ENCODE assay signal across 9 cellular contexts in the genomic region with DNA sequence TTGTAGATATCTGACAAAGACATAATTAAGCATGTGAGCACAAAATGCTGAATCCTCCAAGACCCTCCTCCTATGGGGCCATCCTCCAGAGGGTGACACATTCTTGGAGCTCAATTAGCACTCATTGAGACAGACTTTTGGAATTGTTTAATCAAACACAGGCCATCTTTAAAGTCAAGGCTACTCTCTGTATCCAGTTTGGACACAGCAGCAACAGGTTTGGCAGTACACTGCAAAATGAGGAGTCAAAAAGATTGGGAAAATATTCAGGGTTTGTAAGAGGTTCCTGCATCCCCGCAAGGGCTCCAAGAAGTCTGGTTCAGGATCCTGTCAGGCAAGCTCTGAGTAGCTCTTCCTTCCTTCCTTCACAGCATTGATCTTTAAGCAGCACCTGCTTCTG. TPM values are rescaled to one million over a fixed set of nuclear protein-coding genes. Genes with fewer than 3 reads are reported as not detected.
A peak's percentile ranks its signal among the peaks of the same experiment; 100 is the strongest.
DNase-seq lines count a peak whose midpoint lies in the region; ATAC-seq and TF ChIP-seq lines count a peak whose summit lies in the region.
"Had no signal": no experiment of that assay in that cellular context is flagged by ENCODE, and none has a peak within 500 bp of the region (broad histone marks: within the 10 kb centered on the region; RNA-seq: fewer than 3 reads in every experiment).

No MANE protein-coding gene starts in this region.

- peaks cover 34% of the 10 kb centered on the region for H3K36me3 Mint-ChIP-seq in stimulated activated naive CD8-positive, alpha-beta T cell treated with anti-CD3 and anti-CD28 coated beads, Interleukin-15, Interleukin-2, amounts not matched to agents 100 ng/mL and 50 ng/mL, for 24 hours (ENCODE audit: low read depth)

- no peak overlapping the region for H4K8ac ChIP-seq in mesendoderm (ENCODE audit: low read depth, low read length)

- H3K4me1 ChIP-seq in ascending aorta (peaks cover 8 to 13% of the 10 kb centered on the region in 2 donors), mesendoderm (ENCODE audit: control insufficient read depth, low read depth, low read length) (peaks cover 7% of the 10 kb centered on the region)

- no peaks in the 10 kb centered on the region for H3K27me3 Mint-ChIP-seq in stimulated activated naive CD8-positive, alpha-beta T cell treated with anti-CD3 and anti-CD28 coated beads, Interleukin-15, Interleukin-2, amounts not matched to agents 100 ng/mL and 50 ng/mL, for 24 hours

- H3K4me3 Mint-ChIP-seq in stimulated activated naive CD8-positive, alpha-beta T cell treated with anti-CD3 and anti-CD28 coated beads, Interleukin-15, Interleukin-2, amounts not matched to agents 100 ng/mL and 50 ng/mL, for 24 hours = peak overlapping the region; percentile 93

- DNase-seq in stimulated activated naive CD8-positive, alpha-beta T cell treated with anti-CD3 and anti-CD28 coated beads, Interleukin-15, Interleukin-2, amounts not matched to agents 100 U/mL and 50 U/mL, for 24 hours = no peak
- no peak for DNase-seq in ascending aorta (ENCODE audit: low spot score in 2 of 2)
- peak; percentile 40 for DNase-seq in mesendoderm
- no peak for DNase-seq in AG08395 (ENCODE audit: low spot score)
- DNase-seq in SIG-M5 (lab: John Stamatoyannopoulos, UW) = no peak
- no peak for DNase-seq in germinal center (ENCODE audit: low spot score)
- no peak for DNase-seq in GM13976 (ENCODE audit: low spot score)
- DNase-seq: activated CD8-positive, alpha-beta memory T cell treated with anti-CD3 and anti-CD28 coated beads, Interleukin-2, amount 50 U/mL, for 48 hours had no signal

- H3K4me3 ChIP-seq in ascending aorta (peak overlapping the region; percentile 91 to 95), mesendoderm (ENCODE audit: low read length) (no peak overlapping the region)

- H3K23ac ChIP-seq in mesendoderm (ENCODE audit: low read length) = no peak overlapping the region

- no peak overlapping the region for H2BK5ac ChIP-seq in mesendoderm (ENCODE audit: low read length)

- H3K4me1 Mint-ChIP-seq in stimulated activated naive CD8-positive, alpha-beta T cell treated with anti-CD3 and anti-CD28 coated beads, Interleukin-15, Interleukin-2, amounts not matched to agents 100 ng/mL and 50 ng/mL, for 24 hours (ENCODE audit: low read depth) = peaks cover 55% of the 10 kb centered on the region

- H3K79me1 ChIP-seq in mesendoderm (ENCODE audit: low read length) = peaks cover 5% of the 10 kb centered on the region

- H2AK5ac ChIP-seq in mesendoderm (ENCODE audit: low read length) = no peak overlapping the region

- H3K79me2 ChIP-seq in mesendoderm (ENCODE audit: control insufficient read depth, insufficient read depth, low read length) = peaks cover 2% of the 10 kb centered on the region

- no peak overlapping the region for H2BK120ac ChIP-seq in mesendoderm (ENCODE audit: low read depth, low read length)

- no peak overlapping the region for H3K9ac ChIP-seq in mesendoderm (ENCODE audit: low read length)

- H3K36me3 ChIP-seq in ascending aorta (peaks cover 0 to 10% of the 10 kb centered on the region in 2 donors), mesendoderm (ENCODE audit: control insufficient read depth, insufficient read depth, low read length) (no peaks in the 10 kb centered on the region)

- H3K18ac ChIP-seq in mesendoderm (ENCODE audit: low read length) = no peak overlapping the region

- in situ Hi-C loops in GM13976 (cut with MboI; ENCODE audit: low sequenced_read_pairs, unreplicated experiment) = no loop called here

- H3K56ac ChIP-seq in mesendoderm (ENCODE audit: low read length) = no peak overlapping the region

- H2BK15ac ChIP-seq in mesendoderm (replicated peaks; ENCODE audit: low read depth) = no peak overlapping the region

- no peak overlapping the region for H4K5ac ChIP-seq in mesendoderm (ENCODE audit: low read length)

- intact Hi-C loops in ascending aorta (cut with DNase I) = loop anchor here (2.0 to 10.0 kb wide), 4 partner anchors 33 to 772 kb away; a partner anchor contains a TSS

- H3K4ac ChIP-seq in mesendoderm (ENCODE audit: low read depth, low read length) = no peak overlapping the region

- H3K9me3 ChIP-seq in ascending aorta = no peaks in the 10 kb centered on the region

- ATAC-seq in stimulated activated naive CD8-positive, alpha-beta T cell treated with anti-CD3 and anti-CD28 coated beads, Interleukin-15, Interleukin-2, amounts not matched to agents 100 U/mL and 50 U/mL, for 24 hours = no peak

- no CpG with 5 or more reads among the region's 1 CpG for WGBS in mesendoderm (ENCODE audit: extremely low coverage, insufficient coverage, low lambda C conversion rate)

- no peak for TF ChIP-seq CTCF in ascending aorta (IDR thresholded peaks at IDR 0.05)
- no peak for TF ChIP-seq CTCF in GM13976 (IDR thresholded peaks at IDR 0.05; ENCODE audit: borderline replicate concordance, control extremely low read depth, extremely low read depth, insufficient read depth, missing control alignments)

- H3K27ac Mint-ChIP-seq in stimulated activated naive CD8-positive, alpha-beta T cell treated with anti-CD3 and anti-CD28 coated beads, Interleukin-15, Interleukin-2, amounts not matched to agents 100 ng/mL and 50 ng/mL, for 24 hours = peak overlapping the region; percentile 93

- peak overlapping the region in 1 of 2 donors; percentile 99 for H3K27ac ChIP-seq in ascending aorta
- H3K27ac ChIP-seq in mesendoderm (ENCODE audit: low read depth, low read length) = no peak overlapping the region

- H3K4me2 ChIP-seq in mesendoderm (ENCODE audit: low read length) = peak overlapping the region; percentile 3

- no peaks in the 10 kb centered on the region for H3K9me3 Mint-ChIP-seq in stimulated activated naive CD8-positive, alpha-beta T cell treated with anti-CD3 and anti-CD28 coated beads, Interleukin-15, Interleukin-2, amounts not matched to agents 100 ng/mL and 50 ng/mL, for 24 hours

- no peaks in the 10 kb centered on the region for H3K27me3 ChIP-seq in ascending aorta
- no peaks in the 10 kb centered on the region for H3K27me3 ChIP-seq in mesendoderm (ENCODE audit: insufficient read depth, low read length, poor library complexity)

RNA-seq across cellular contexts. Expression of a gene that starts 1.3 kb away (rescaled TPM):
- total RNA-seq in ascending aorta = 56.7 TPM
- polyA plus RNA-seq in mesendoderm (2013, experiment 1 of 2) = 18.9 TPM
- polyA plus RNA-seq in mesendoderm (2013, experiment 2 of 2) = 17.5 TPM

RNA-seq across cellular contexts. Expression of a gene that starts 1.5 kb away (rescaled TPM):
- 14.6 TPM for total RNA-seq in ascending aorta
- 21.2 TPM for polyA plus RNA-seq in mesendoderm (2013, experiment 1 of 2)
- polyA plus RNA-seq in mesendoderm (2013, experiment 2 of 2) = 21.2 TPM
